In genomic region chr5:150525781-150526180, GRCh38 we compare ENCODE assay signal across 24 cellular contexts. TPM values are rescaled to one million over a fixed set of nuclear protein-coding genes. Genes with fewer than 3 reads are reported as not detected.
A peak's percentile ranks its signal among the peaks of the same experiment; 100 is the strongest.
DNase-seq lines count a peak whose midpoint lies in the region; ATAC-seq and TF ChIP-seq lines count a peak whose summit lies in the region.
"Had no signal": no experiment of that assay in that cellular context is flagged by ENCODE, and none has a peak within 500 bp of the region (broad histone marks: within the 10 kb centered on the region; RNA-seq: fewer than 3 reads in every experiment).

No MANE protein-coding gene starts in this region.

- ATAC-seq in gastrocnemius medialis (no peak), GM19035 (IDR thresholded peaks at IDR 0.05; ENCODE audit: unreplicated experiment) (no peak), lower lobe of right lung (no peak)
- ATAC-seq: activated CD4-positive, alpha-beta T cell treated with anti-CD3 and anti-CD28 coated beads for 36 hours; activated naive CD8-positive, alpha-beta T cell treated with anti-CD3 and anti-CD28 coated beads, Interleukin-2, amount 50 U/mL, for 24 hours; body of pancreas; naive thymus-derived CD4-positive, alpha-beta T cell; right cardiac atrium had no signal

- H3K36me3 ChIP-seq in Caco-2 (ENCODE audit: control insufficient read depth, insufficient read depth, low read length) (peaks cover 10% of the 10 kb centered on the region), HUES64 (ENCODE audit: insufficient read depth, low read length) (peaks cover 24% of the 10 kb centered on the region), gastrocnemius medialis (peaks cover 0 to 19% of the 10 kb centered on the region in 2 donors), lower lobe of right lung (peaks cover 54% of the 10 kb centered on the region)

- no TSS peak for BruUV-seq in Caco-2 (replicated peaks; lab: Mats Ljungman, UMichigan)

- DNase-seq in Caco-2 (no peak), glutamatergic neuron (no peak), gastrocnemius medialis (no peak), lower lobe of right lung (no peak), activated gamma-delta T cell treated with Interleukin-2 at 50 U/mL for 16 hours (no peak), globus pallidus (ENCODE audit: low spot score) (no peak)
- DNase-seq: ACHN; activated CD4-positive, alpha-beta T cell treated with anti-CD3 and anti-CD28 coated beads for 36 hours; activated CD8-positive, alpha-beta memory T cell treated with anti-CD3 and anti-CD28 coated beads for 24 hours; activated gamma-delta T cell; activated naive CD8-positive, alpha-beta T cell treated with anti-CD3 and anti-CD28 coated beads, Interleukin-2, amount 50 U/mL, for 24 hours; activated T-cell treated with anti-CD3 and anti-CD28 coated beads, Interleukin-2, amount 50 U/mL, for 1 hour; body of pancreas; DMS79 treated with DMSO at 0.1 percent for 48 hours; Kasumi-1; naive thymus-derived CD4-positive, alpha-beta T cell; NCI-H1694 treated with DMSO at 0.1 percent for 48 hours; NCI-H524 treated with DMSO at 0.1 percent for 48 hours had no signal

- H3K27me3 ChIP-seq in Caco-2 (replicated peaks; ENCODE audit: control insufficient read depth, insufficient read depth, low read length), result no peaks in the 10 kb centered on the region
- no peaks in the 10 kb centered on the region for H3K27me3 ChIP-seq in HUES64 (ENCODE audit: insufficient read depth, low read length)
- H3K27me3 ChIP-seq in gastrocnemius medialis, result no peaks in the 10 kb centered on the region
- H3K27me3 ChIP-seq in lower lobe of right lung (ENCODE audit: low read depth), result no peaks in the 10 kb centered on the region
- H3K27me3 ChIP-seq: body of pancreas had no signal

- TF ChIP-seq CTCF in Caco-2 (IDR thresholded peaks at IDR 0.05; ENCODE audit: insufficient read depth in 1 of 2, low read depth in 1 of 2, low read length in 1 of 2, severe bottlenecking in 1 of 2, unreplicated experiment in 1 of 2) (no peak), glutamatergic neuron (IDR thresholded peaks at IDR 0.05; ENCODE audit: partially characterized antibody, unreplicated experiment) (no peak), gastrocnemius medialis (IDR thresholded peaks at IDR 0.05 in 4 of 5, conservative IDR thresholded peaks at IDR 0.05 in 1 of 5) (no peak), lower lobe of right lung (IDR thresholded peaks at IDR 0.05) (no peak)

- POLR2A ChIA-PET in Caco-2 (lab: Charles Lee), result no interaction called here

- H3K36me3 Mint-ChIP-seq in Caco-2 (ENCODE audit: insufficient read depth, unreplicated experiment) (peaks cover 64% of the 10 kb centered on the region), glutamatergic neuron (ENCODE audit: unreplicated experiment) (no peaks in the 10 kb centered on the region)
- H3K36me3 Mint-ChIP-seq: naive thymus-derived CD4-positive, alpha-beta T cell had no signal

- H3K4me3 ChIP-seq in Caco-2 (ENCODE audit: low read depth, low read length), result no peak overlapping the region
- no peak overlapping the region for H3K4me3 ChIP-seq in HUES64 (ENCODE audit: low read length)
- H3K4me3 ChIP-seq in gastrocnemius medialis, result no peak overlapping the region
- no peak overlapping the region for H3K4me3 ChIP-seq in lower lobe of right lung
- H3K4me3 ChIP-seq: body of pancreas, coronary artery had no signal

- peaks cover 49% of the 10 kb centered on the region for H3K4me1 Mint-ChIP-seq in Caco-2 (ENCODE audit: low read depth, unreplicated experiment)
- peaks cover 43% of the 10 kb centered on the region for H3K4me1 Mint-ChIP-seq in glutamatergic neuron (ENCODE audit: low read depth, unreplicated experiment)
- H3K4me1 Mint-ChIP-seq: activated CD4-positive, alpha-beta T cell treated with anti-CD3 and anti-CD28 coated beads for 36 hours; activated naive CD8-positive, alpha-beta T cell treated with anti-CD3 and anti-CD28 coated beads, Interleukin-2, amount 50 U/mL, for 24 hours had no signal

- H3K27ac Mint-ChIP-seq in Caco-2 (ENCODE audit: unreplicated experiment) (peak overlapping the region; percentile 30), glutamatergic neuron (ENCODE audit: unreplicated experiment) (peak overlapping the region; percentile 71)
- H3K27ac Mint-ChIP-seq: activated CD4-positive, alpha-beta T cell treated with anti-CD3 and anti-CD28 coated beads for 36 hours; activated naive CD8-positive, alpha-beta T cell treated with anti-CD3 and anti-CD28 coated beads, Interleukin-2, amount 50 U/mL, for 24 hours; T-helper 1 cell treated with Interleukin-12 subunit alpha and Interleukin-12 subunit beta and Interleukin-4 antibody, amounts not matched to agents 30 μg/mL and 1 μg/mL, for 36 hours had no signal

- intact Hi-C loops in Caco-2 (cut with micrococcal nuclease; ENCODE audit: unreplicated experiment), result no loop called here
- intact Hi-C loops in gastrocnemius medialis (cut with DNase I; ENCODE audit: low total_unique reads), result loop anchor here (2.0 kb wide), 1 partner anchor 39 kb away; no protein-coding TSS in a partner anchor
- intact Hi-C loops in lower lobe of right lung (cut with DNase I), result no loop called here

- CTCF ChIA-PET in Caco-2 (lab: Charles Lee), result no interaction called here

- H3K9me3 ChIP-seq in Caco-2, result no peaks in the 10 kb centered on the region
- no peaks in the 10 kb centered on the region for H3K9me3 ChIP-seq in HUES64 (ENCODE audit: insufficient read depth, low read depth, low read length)
- no peaks in the 10 kb centered on the region for H3K9me3 ChIP-seq in gastrocnemius medialis
- H3K9me3 ChIP-seq in lower lobe of right lung, result no peaks in the 10 kb centered on the region
- H3K9me3 ChIP-seq: body of pancreas had no signal

- in situ Hi-C loops in gastrocnemius medialis (cut with MboI; ENCODE audit: low sequenced_read_pairs in 4 of 4), result no loop called here

- H3K9ac ChIP-seq in HUES64 (ENCODE audit: low read depth, low read length), result no peak overlapping the region

- H3K4me3 Mint-ChIP-seq in Caco-2 (ENCODE audit: unreplicated experiment) (no peak overlapping the region), glutamatergic neuron (ENCODE audit: unreplicated experiment) (peak overlapping the region; percentile 56)
- H3K4me3 Mint-ChIP-seq: activated CD4-positive, alpha-beta T cell treated with anti-CD3 and anti-CD28 coated beads for 36 hours; activated naive CD8-positive, alpha-beta T cell treated with anti-CD3 and anti-CD28 coated beads, Interleukin-2, amount 50 U/mL, for 24 hours; mesothelial cell of epicardium; naive thymus-derived CD4-positive, alpha-beta T cell; T-helper 1 cell treated with Interleukin-12 subunit alpha and Interleukin-12 subunit beta and Interleukin-4 antibody, amounts not matched to agents 30 μg/mL and 1 μg/mL, for 36 hours had no signal

- peak overlapping the region; percentile 56; the same call in 1 of the 2 replicates for H3K27ac ChIP-seq in HUES64 (ENCODE audit: low read depth, low read length)
- peak overlapping the region; percentile 73 to 79 (median 76) for H3K27ac ChIP-seq in gastrocnemius medialis
- H3K27ac ChIP-seq in lower lobe of right lung, result no peak overlapping the region

- H3K27me3 Mint-ChIP-seq in Caco-2 (ENCODE audit: insufficient read depth, unreplicated experiment) (no peaks in the 10 kb centered on the region), glutamatergic neuron (ENCODE audit: unreplicated experiment) (peaks cover 3% of the 10 kb centered on the region)
- H3K27me3 Mint-ChIP-seq: activated CD4-positive, alpha-beta T cell treated with anti-CD3 and anti-CD28 coated beads for 36 hours; activated naive CD8-positive, alpha-beta T cell treated with anti-CD3 and anti-CD28 coated beads, Interleukin-2, amount 50 U/mL, for 24 hours; naive thymus-derived CD4-positive, alpha-beta T cell had no signal

- peaks cover 31% of the 10 kb centered on the region for H3K4me1 ChIP-seq in Caco-2
- peaks cover 40% of the 10 kb centered on the region for H3K4me1 ChIP-seq in HUES64 (ENCODE audit: insufficient read depth, low read length)
- peaks cover 56 to 66% of the 10 kb centered on the region in 2 donors for H3K4me1 ChIP-seq in gastrocnemius medialis
- H3K4me1 ChIP-seq in lower lobe of right lung, result peaks cover 59% of the 10 kb centered on the region

- TF ChIP-seq POLR2A in gastrocnemius medialis (IDR thresholded peaks at IDR 0.05), result no peak

- H3K9me3 Mint-ChIP-seq in Caco-2 (ENCODE audit: unreplicated experiment), result no peaks in the 10 kb centered on the region
- H3K9me3 Mint-ChIP-seq in glutamatergic neuron (ENCODE audit: unreplicated experiment), result peaks cover 9% of the 10 kb centered on the region
- H3K9me3 Mint-ChIP-seq: activated naive CD8-positive, alpha-beta T cell treated with anti-CD3 and anti-CD28 coated beads, Interleukin-2, amount 50 U/mL, for 24 hours; mesothelial cell of epicardium; naive thymus-derived CD4-positive, alpha-beta T cell; T-helper 1 cell treated with Interleukin-12 subunit alpha and Interleukin-12 subunit beta and Interleukin-4 antibody, amounts not matched to agents 30 μg/mL and 1 μg/mL, for 36 hours had no signal

RNA-seq across cellular contexts. Expression of gene NDST1, which starts 17.9 kb away (rescaled TPM):
- total RNA-seq in Caco-2 (2022) (106 and 110 TPM in 2 replicates), glutamatergic neuron (ENCODE audit: unreplicated experiment) (160 TPM), gastrocnemius medialis (10 to 100 TPM; 36.1 to 70.5 (median 50.5) TPM), lower lobe of right lung (117 TPM)
- 34.7 TPM for polyA plus RNA-seq in HUES64 (2013, experiment 1 of 2)
- 33.9 TPM for polyA plus RNA-seq in HUES64 (2013, experiment 2 of 2)
